In genomic region chr11:95625164-95626017, GRCh38 we compare ENCODE assay signal across 1 cellular context.
TF ChIP-seq lines count a peak whose summit lies in the region.

No MANE protein-coding gene starts in this region.

TF ChIP-seq in K562, 482 proteins besides CTCF, POLR2A, EP300 and RAD21 (continued from another document):
- no peak for TF ChIP-seq ID3 (CRISPR knock-in tag; IDR thresholded peaks at IDR 0.05)
- TF ChIP-seq ID3 (tag; IDR thresholded peaks at IDR 0.05) = no peak
- no peak for TF ChIP-seq ARID4B (CRISPR knock-in tag; IDR thresholded peaks at IDR 0.05)
- TF ChIP-seq HSF4 (CRISPR knock-in tag; IDR thresholded peaks at IDR 0.05; ENCODE audit: borderline replicate concordance) = no peak
- no peak for TF ChIP-seq ETV5 (CRISPR knock-in tag; IDR thresholded peaks at IDR 0.05; ENCODE audit: low read depth)
- TF ChIP-seq FUS (optimal IDR thresholded peaks at IDR 0.05; ENCODE audit: low read depth, low read length) = no peak
